In genomic region chr3:194084284-194084683, GRCh38 we compare ENCODE assay signal across 11 cellular contexts. TPM values are rescaled to one million over a fixed set of nuclear protein-coding genes. Genes with fewer than 3 reads are reported as not detected.
DNase-seq lines count a peak whose midpoint lies in the region; ATAC-seq lines count a peak whose summit lies in the region.
"Had no signal": no experiment of that assay in that cellular context is flagged by ENCODE, and none has a peak within 500 bp of the region (broad histone marks: within the 10 kb centered on the region; RNA-seq: fewer than 3 reads in every experiment).

No MANE protein-coding gene starts in this region.

- H3K9me3 ChIP-seq in mesenchymal stem cell (ENCODE audit: control insufficient read depth, low read length), result no peaks in the 10 kb centered on the region
- H3K9me3 ChIP-seq: upper lobe of right lung had no signal

- H3K4me1 ChIP-seq in mesenchymal stem cell (ENCODE audit: control insufficient read depth, insufficient read depth, low read depth, low read length), result peaks cover 38% of the 10 kb centered on the region

- no peak overlapping the region for H3K27ac ChIP-seq in mesenchymal stem cell (ENCODE audit: low read length, poor library complexity, severe bottlenecking)
- H3K27ac ChIP-seq: upper lobe of right lung, VCaP had no signal

- H2BK120ac ChIP-seq in mesenchymal stem cell (ENCODE audit: low read depth, low read length), result no peak overlapping the region

- no peak overlapping the region for H2BK5ac ChIP-seq in mesenchymal stem cell (ENCODE audit: low read depth, low read length, poor library complexity, severe bottlenecking)

- no peaks in the 10 kb centered on the region for H3K79me1 ChIP-seq in mesenchymal stem cell (replicated peaks; ENCODE audit: low read length, poor library complexity, severe bottlenecking)

- no peak overlapping the region for H4K8ac ChIP-seq in mesenchymal stem cell (ENCODE audit: low read length)

- peak overlapping the region; percentile 3 to 35 for H3K4ac ChIP-seq in mesenchymal stem cell (ENCODE audit: low read depth in 1 of 2, low read length in 2 of 2)

- peak overlapping the region in 1 of 2 experiments; percentile 49 for H3K18ac ChIP-seq in mesenchymal stem cell (ENCODE audit: low read depth in 1 of 2, low read length in 2 of 2)

- H3K9ac ChIP-seq in mesenchymal stem cell (ENCODE audit: low read length), result no peak overlapping the region

- no peak overlapping the region for H3K4me3 ChIP-seq in mesenchymal stem cell (ENCODE audit: insufficient read depth in 1 of 2, low read depth in 1 of 2, low read length in 2 of 2)
- H3K4me3 ChIP-seq: upper lobe of right lung had no signal

- no peak overlapping the region for H3K23ac ChIP-seq in mesenchymal stem cell (ENCODE audit: low read length in 2 of 2)

- no peak overlapping the region for H2AFZ ChIP-seq in mesenchymal stem cell (ENCODE audit: low read depth, low read length)

- DNase-seq in mesenchymal stem cell (no peak), NCI-H1092 (lab: John Stamatoyannopoulos, UW) (no peak), Right ventricle myocardium superior (no peak)
- DNase-seq in stimulated activated CD4-positive, alpha-beta T cell treated with anti-CD3 and anti-CD28 coated beads, Interleukin-4, amount 100 ng/mL, for 1 hour, result no peak
- DNase-seq: glutamatergic neuron; NK-92 treated with Interleukin-12 subunit alpha and Interleukin-12 subunit beta, amount 100 ng/mL, for 24 hours; upper lobe of right lung had no signal

- H2BK15ac ChIP-seq in mesenchymal stem cell (ENCODE audit: low read depth, poor library complexity, severe bottlenecking), result peak overlapping the region; percentile 55

- H3K14ac ChIP-seq in mesenchymal stem cell (ENCODE audit: low read length in 2 of 2), result no peak overlapping the region

- peak overlapping the region; percentile 80 for H2AK5ac ChIP-seq in mesenchymal stem cell (ENCODE audit: low read length, severe bottlenecking)

- H3K36me3 ChIP-seq in mesenchymal stem cell (ENCODE audit: control insufficient read depth in 1 of 2, insufficient read depth in 2 of 2, low read depth in 1 of 2, low read length in 2 of 2), result no peaks in the 10 kb centered on the region
- H3K36me3 ChIP-seq: upper lobe of right lung had no signal

- peak overlapping the region; percentile 66 to 81 for H2BK12ac ChIP-seq in mesenchymal stem cell (ENCODE audit: low read length in 2 of 2)

- peaks cover 0 to 16% of the 10 kb centered on the region in 2 experiments for H3K27me3 ChIP-seq in mesenchymal stem cell (ENCODE audit: control insufficient read depth in 1 of 2, insufficient read depth in 1 of 2, low read length in 2 of 2)
- H3K27me3 ChIP-seq: upper lobe of right lung had no signal

- H3K4me2 ChIP-seq in mesenchymal stem cell (ENCODE audit: low read length, poor library complexity, severe bottlenecking), result no peak overlapping the region

- ATAC-seq in GM18873 (IDR thresholded peaks at IDR 0.05; ENCODE audit: low FRiP score, unreplicated experiment), result peak; percentile 92
- ATAC-seq in GM21526 (IDR thresholded peaks at IDR 0.05; ENCODE audit: low FRiP score, unreplicated experiment), result peak; percentile 95
- ATAC-seq in HG03175 (IDR thresholded peaks at IDR 0.05; ENCODE audit: unreplicated experiment), result peak; percentile 99
- ATAC-seq in Right ventricle myocardium superior (ENCODE audit: poor library complexity), result no peak
- ATAC-seq: upper lobe of right lung had no signal

- 90% methylated on average over 5 of the region's 5 CpGs for WGBS in mesenchymal stem cell

- peak overlapping the region; percentile 53 for H4K91ac ChIP-seq in mesenchymal stem cell (ENCODE audit: low read length)

- intact Hi-C loops in Right ventricle myocardium superior (cut with DNase I), result no loop called here

RNA-seq across cellular contexts. Expression of gene HES1, which starts 51.7 kb away (rescaled TPM):
- 194 TPM for polyA plus RNA-seq in mesenchymal stem cell (2013, experiment 1 of 2)
- polyA plus RNA-seq in mesenchymal stem cell (2013, experiment 2 of 2), result 184 TPM
- total RNA-seq in Right ventricle myocardium superior, result 11.1 TPM
